ENCODE assay signal across 8 cellular contexts in the genomic region with DNA sequence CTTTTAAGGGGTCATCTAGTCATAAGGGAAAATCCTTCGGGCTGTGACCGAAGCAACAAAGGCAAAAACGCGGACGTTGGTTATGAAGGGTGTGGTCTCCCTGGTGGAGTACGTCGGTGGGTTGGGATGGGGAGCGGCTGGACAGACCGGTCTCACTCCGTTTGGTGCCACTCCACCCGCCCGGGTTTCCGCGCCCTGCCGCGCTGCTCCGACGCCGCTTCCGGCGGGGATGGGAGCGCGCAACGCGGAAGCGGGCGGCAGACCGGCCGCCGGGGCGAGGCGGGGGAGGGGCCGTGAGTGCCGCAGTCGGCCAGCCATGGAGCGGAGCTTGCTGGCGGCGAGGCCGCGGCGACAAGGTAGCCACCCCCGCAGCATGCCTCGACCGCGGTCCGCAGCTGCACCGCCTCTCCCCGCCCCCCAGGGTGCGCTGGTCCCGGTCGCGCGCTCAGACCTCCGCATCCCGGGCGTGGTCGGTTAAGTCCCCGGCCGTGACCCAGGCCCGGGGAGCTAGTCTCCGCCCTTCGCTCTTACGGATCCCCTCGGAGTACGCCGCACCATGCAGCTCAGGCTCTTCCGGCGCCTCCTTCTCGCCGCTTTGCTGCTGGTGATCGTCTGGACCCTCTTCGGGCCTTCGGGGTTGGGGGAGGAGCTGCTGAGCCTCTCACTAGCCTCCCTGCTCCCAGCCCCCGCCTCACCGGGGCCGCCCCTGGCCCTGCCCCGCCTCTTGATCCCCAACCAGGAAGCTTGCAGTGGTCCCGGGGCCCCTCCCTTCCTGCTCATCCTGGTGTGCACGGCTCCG. TPM values are rescaled to one million over a fixed set of nuclear protein-coding genes. Genes with fewer than 3 reads are reported as not detected.
DNase-seq lines count a peak whose midpoint lies in the region; ATAC-seq and TF ChIP-seq lines count a peak whose summit lies in the region.

A gene with protein sequence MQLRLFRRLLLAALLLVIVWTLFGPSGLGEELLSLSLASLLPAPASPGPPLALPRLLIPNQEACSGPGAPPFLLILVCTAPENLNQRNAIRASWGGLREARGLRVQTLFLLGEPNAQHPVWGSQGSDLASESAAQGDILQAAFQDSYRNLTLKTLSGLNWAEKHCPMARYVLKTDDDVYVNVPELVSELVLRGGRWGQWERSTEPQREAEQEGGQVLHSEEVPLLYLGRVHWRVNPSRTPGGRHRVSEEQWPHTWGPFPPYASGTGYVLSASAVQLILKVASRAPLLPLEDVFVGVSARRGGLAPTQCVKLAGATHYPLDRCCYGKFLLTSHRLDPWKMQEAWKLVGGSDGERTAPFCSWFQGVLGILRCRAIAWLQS (plus strand): TSS at position 260 of the 799 bp plus-strand sequence. CDS start 297 bp downstream, at position 557.

- peaks cover 48% of the 10 kb centered on the region for H3K36me3 Mint-ChIP-seq in activated CD8-positive, alpha-beta T cell treated with anti-CD3 and anti-CD28 coated beads for 36 hours (ENCODE audit: low read depth)
- peaks cover 67% of the 10 kb centered on the region for H3K36me3 Mint-ChIP-seq in effector memory CD8-positive, alpha-beta T cell (ENCODE audit: insufficient read depth)

- H3K27me3 Mint-ChIP-seq in activated CD8-positive, alpha-beta T cell treated with anti-CD3 and anti-CD28 coated beads for 36 hours = no peaks in the 10 kb centered on the region
- no peaks in the 10 kb centered on the region for H3K27me3 Mint-ChIP-seq in effector memory CD8-positive, alpha-beta T cell

- peak within 1 kb of the TSS; percentile 100 for H3K27ac Mint-ChIP-seq in activated CD8-positive, alpha-beta T cell treated with anti-CD3 and anti-CD28 coated beads for 36 hours
- H3K27ac Mint-ChIP-seq in effector memory CD8-positive, alpha-beta T cell = peak within 1 kb of the TSS; percentile 92 to 94

- peak within 1 kb of the TSS; percentile 95 for H3K4me3 Mint-ChIP-seq in activated CD8-positive, alpha-beta T cell treated with anti-CD3 and anti-CD28 coated beads for 36 hours
- peak within 1 kb of the TSS; percentile 89 to 93 for H3K4me3 Mint-ChIP-seq in effector memory CD8-positive, alpha-beta T cell

- intact Hi-C loops in activated CD8-positive, alpha-beta T cell treated with anti-CD3 and anti-CD28 coated beads for 36 hours (cut with micrococcal nuclease) = no loop called here

- POLR2A ChIA-PET in activated CD8-positive, alpha-beta T cell treated with anti-CD3 and anti-CD28 coated beads for 36 hours (lab: Charles Lee) = interaction anchor here (0.6 to 9.5 kb wide), 25 partner anchors 9 to 304 kb away, joined by 3 to 261 read pairs (median 4); a partner anchor contains a TSS

- peak; percentile 72 for DNase-seq in AG08395 (ENCODE audit: low spot score)
- peak; percentile 78 for DNase-seq in NCI-H748 treated with DMSO at 0.1 percent for 48 hours (lab: John Stamatoyannopoulos, UW)
- DNase-seq in activated CD8-positive, alpha-beta T cell treated with anti-CD3 and anti-CD28 coated beads for 36 hours = peak; percentile 82
- peak; percentile 58 to 64 (median 60) for DNase-seq in effector memory CD8-positive, alpha-beta T cell
- peak; percentile 38 for DNase-seq in medulla oblongata (ENCODE audit: extremely low spot score)
- peak; percentile 69 for DNase-seq in stimulated activated CD8-positive, alpha-beta memory T cell treated with anti-CD3 and anti-CD28 coated beads, Interleukin-15, amount 100 ng/mL, for 24 hours (ENCODE audit: low read depth)

- ATAC-seq in GM18519 (IDR thresholded peaks at IDR 0.05; ENCODE audit: low FRiP score, unreplicated experiment) (peak; percentile 40), HG03064 (IDR thresholded peaks at IDR 0.05; ENCODE audit: low read depth, unreplicated experiment) (peak; percentile 48)
- peak; percentile 76 for ATAC-seq in activated CD8-positive, alpha-beta T cell treated with anti-CD3 and anti-CD28 coated beads for 36 hours
- peak; percentile 75 for ATAC-seq in effector memory CD8-positive, alpha-beta T cell (replicated peaks)

- TF ChIP-seq CTCF in activated CD8-positive, alpha-beta T cell treated with anti-CD3 and anti-CD28 coated beads for 36 hours (IDR thresholded peaks at IDR 0.05) = peak; percentile 44

- no peaks in the 10 kb centered on the region for H3K9me3 Mint-ChIP-seq in activated CD8-positive, alpha-beta T cell treated with anti-CD3 and anti-CD28 coated beads for 36 hours
- no peaks in the 10 kb centered on the region for H3K9me3 Mint-ChIP-seq in effector memory CD8-positive, alpha-beta T cell

- CTCF ChIA-PET in activated CD8-positive, alpha-beta T cell treated with anti-CD3 and anti-CD28 coated beads for 36 hours (lab: Charles Lee) = interaction anchor here (0.8 to 5.6 kb wide), 19 partner anchors 9 to 301 kb away, joined by 3 to 35 read pairs (median 4); a partner anchor contains a TSS

- peaks cover 38% of the 10 kb centered on the region for H3K4me1 Mint-ChIP-seq in activated CD8-positive, alpha-beta T cell treated with anti-CD3 and anti-CD28 coated beads for 36 hours (ENCODE audit: low read depth)
- H3K4me1 Mint-ChIP-seq in effector memory CD8-positive, alpha-beta T cell (ENCODE audit: low read depth in 2 of 2) = peaks cover 54 to 58% of the 10 kb centered on the region in 2 donors

RNA-seq across cellular contexts. Expression of the gene that starts here (rescaled TPM):
- total RNA-seq in activated CD8-positive, alpha-beta T cell treated with anti-CD3 and anti-CD28 coated beads for 36 hours = 1 to 10 TPM; 3.6 to 4.2 TPM

Comparison
In these comparisons a context has a peak if more than half of its experiments do, and no peak if none do; other contexts are left out.
1. Peak in every context shown above with its lines: DNase-seq and ATAC-seq.